Comparison of ENCODE assay signal across 17 cellular contexts in genomic region chr2:160076239-160076638, GRCh38. TPM values are rescaled to one million over a fixed set of nuclear protein-coding genes. Genes with fewer than 3 reads are reported as not detected.
"Had no signal": no experiment of that assay in that cellular context is flagged by ENCODE, and none has a peak within 500 bp of the region (broad histone marks: within the 10 kb centered on the region; RNA-seq: fewer than 3 reads in every experiment).

No MANE protein-coding gene starts in this region.

- H3K9me3 Mint-ChIP-seq: activated CD4-positive, alpha-beta T cell treated with anti-CD3 and anti-CD28 coated beads, Interleukin-2, amount 10 ng/mL, durations not matched to agents 24 days and 14 days had no signal

- H3K9me3 ChIP-seq: left ventricle myocardium inferior, right lobe of liver had no signal

- H3K4me3 ChIP-seq: coronary artery, left ventricle myocardium inferior, right lobe of liver had no signal

- DNase-seq: activated B cell treated with CpG ODN at 0.5 μM for 24 hours; activated CD4-positive, alpha-beta T cell treated with anti-CD3 and anti-CD28 coated beads, Interleukin-2, amount 10 ng/mL, durations not matched to agents 24 days and 14 days; activated naive CD4-positive, alpha-beta T cell treated with Interleukin-2 at 50 U/mL for 16 hours; central memory CD4-positive, alpha-beta T cell; effector CD4-positive, alpha-beta T cell; foreskin melanocyte; head of caudate nucleus; left ventricle myocardium inferior; naive B cell; right lobe of liver; stimulated activated CD4-positive, alpha-beta T cell treated with anti-CD3 and anti-CD28 coated beads, Interleukin-2, amount 100 ng/mL, for 24 hours; stimulated activated naive CD4-positive, alpha-beta T cell; substantia nigra; T-helper 17 cell; trophoblast cell had no signal

- H3K27ac Mint-ChIP-seq: activated B cell treated with CpG ODN at 0.5 μM for 24 hours; activated CD4-positive, alpha-beta T cell treated with anti-CD3 and anti-CD28 coated beads, Interleukin-2, amount 10 ng/mL, durations not matched to agents 24 days and 14 days; naive B cell; progenitor cell of endocrine pancreas; T-helper 17 cell had no signal

- H3K27ac ChIP-seq: coronary artery, left ventricle myocardium inferior, right lobe of liver had no signal

- H3K4me1 ChIP-seq: left ventricle myocardium inferior, right lobe of liver had no signal

- H3K36me3 ChIP-seq: left ventricle myocardium inferior, right lobe of liver had no signal

- H3K4me1 Mint-ChIP-seq: activated B cell treated with CpG ODN at 0.5 μM for 24 hours; activated CD4-positive, alpha-beta T cell treated with anti-CD3 and anti-CD28 coated beads, Interleukin-2, amount 10 ng/mL, durations not matched to agents 24 days and 14 days; T-helper 17 cell had no signal

- H3K4me3 Mint-ChIP-seq: activated B cell treated with CpG ODN at 0.5 μM for 24 hours; activated CD4-positive, alpha-beta T cell treated with anti-CD3 and anti-CD28 coated beads, Interleukin-2, amount 10 ng/mL, durations not matched to agents 24 days and 14 days; naive B cell; T-helper 17 cell had no signal

- H3K27me3 Mint-ChIP-seq: naive B cell, progenitor cell of endocrine pancreas, T-helper 17 cell had no signal

- H3K27me3 ChIP-seq: right lobe of liver had no signal

- ATAC-seq: T-helper 17 cell had no signal

- H3K36me3 Mint-ChIP-seq: naive B cell had no signal

RNA-seq across cellular contexts. Expression of gene PLA2R1, which starts 13.8 kb away (rescaled TPM):
- total RNA-seq: activated B cell treated with CpG ODN at 0.5 μM for 24 hours; activated CD4-positive, alpha-beta T cell treated with anti-CD3 and anti-CD28 coated beads, Interleukin-2, amount 10 ng/mL, durations not matched to agents 24 days and 14 days; T-helper 17 cell had no signal
